In genomic region chr2:233053928-233054774, GRCh38 we compare ENCODE assay signal across 9 cellular contexts. TPM values are rescaled to one million over a fixed set of nuclear protein-coding genes. Genes with fewer than 3 reads are reported as not detected.
DNase-seq lines count a peak whose midpoint lies in the region; ATAC-seq, FAIRE-seq and TF ChIP-seq lines count a peak whose summit lies in the region.
"Had no signal": no experiment of that assay in that cellular context is flagged by ENCODE, and none has a peak within 500 bp of the region (broad histone marks: within the 10 kb centered on the region; RNA-seq: fewer than 3 reads in every experiment).

No MANE protein-coding gene starts in this region.

- no peaks in the 10 kb centered on the region for H3K79me2 ChIP-seq in endothelial cell of umbilical vein (ENCODE audit: control insufficient read depth, insufficient read depth, low read length)

- peaks cover 4% of the 10 kb centered on the region for H3K4me1 ChIP-seq in endothelial cell of umbilical vein (ENCODE audit: control insufficient read depth, extremely low read depth, insufficient read depth, low read length)

- no peak overlapping the region for H3K4me3 ChIP-seq in endothelial cell of umbilical vein (replicated peaks in 1 of 3; ENCODE audit: insufficient read depth in 1 of 3, low read depth in 1 of 3, low read length in 3 of 3)

- no peak for DNase-seq in AG09319 (ENCODE audit: extremely low read depth, low read depth)
- DNase-seq in NCI-H526 treated with DMSO at 0.1 percent for 48 hours (lab: John Stamatoyannopoulos, UW), result peak; percentile 47
- peak; percentile 30 to 57 for DNase-seq in activated CD8-positive, alpha-beta memory T cell treated with anti-CD3 and anti-CD28 coated beads for 1 hour (ENCODE audit: extremely low read depth in 1 of 2, low read depth in 1 of 2)
- peak; percentile 34 for DNase-seq in endothelial cell of umbilical vein (ENCODE audit: low read depth, low spot score)
- DNase-seq in natural killer cell treated with Interleukin-12 subunit alpha and Interleukin-12 subunit beta and Interleukin-15 and Interleukin-18, amount 100 ng/mL, for 72 hours (ENCODE audit: low spot score), result peak; percentile 72
- DNase-seq in stimulated activated naive CD8-positive, alpha-beta T cell treated with anti-CD3 and anti-CD28 coated beads, Interleukin-15, amount 100 ng/mL, for 72 hours, result peak; percentile 69 to 72
- no peak for DNase-seq in NCI-H146 treated with DMSO at 0.1 percent for 48 hours (lab: John Stamatoyannopoulos, UW; ENCODE audit: unreplicated experiment)

- H3K9me1 ChIP-seq in endothelial cell of umbilical vein (replicated peaks; ENCODE audit: control insufficient read depth, extremely low read depth, insufficient read depth, low read length), result no peaks in the 10 kb centered on the region

- no peaks in the 10 kb centered on the region for H3K36me3 Mint-ChIP-seq in natural killer cell treated with Interleukin-12 subunit alpha and Interleukin-12 subunit beta and Interleukin-15 and Interleukin-18, amount 100 ng/mL, for 72 hours

- no TSS peak for BruUV-seq in endothelial cell of umbilical vein (replicated peaks; lab: Mats Ljungman, UMichigan)

- H3K4me1 Mint-ChIP-seq in natural killer cell treated with Interleukin-12 subunit alpha and Interleukin-12 subunit beta and Interleukin-15 and Interleukin-18, amount 100 ng/mL, for 72 hours (ENCODE audit: low read depth in 2 of 2), result peaks cover 21 to 32% of the 10 kb centered on the region in 2 donors
- H3K4me1 Mint-ChIP-seq in stimulated activated naive CD8-positive, alpha-beta T cell treated with anti-CD3 and anti-CD28 coated beads, Interleukin-15, amount 100 ng/mL, for 72 hours, result peaks cover 17% of the 10 kb centered on the region

- intact Hi-C loops in endothelial cell of umbilical vein (cut with micrococcal nuclease), result loop anchor here (1.0 to 10.0 kb wide), 4 partner anchors 169 to 449 kb away; partner anchors contain the start of gene ATG16L1

- dilution Hi-C loops in endothelial cell of umbilical vein (cut with MboI; ENCODE audit: extremely low pct_ligation_motif_present, low sequenced_read_pairs), result no loop called here

- peak; percentile 90 for TF ChIP-seq CTCF in AG09319 (IDR thresholded peaks at IDR 0.05; ENCODE audit: low read depth, low read length)
- TF ChIP-seq CTCF in endothelial cell of umbilical vein (IDR thresholded peaks at IDR 0.05; ENCODE audit: extremely low read depth in 1 of 2, insufficient read depth in 1 of 2, low read depth in 1 of 2, low read length in 2 of 2), result peak; percentile 95 to 98

- no peak for TF ChIP-seq POLR2A in endothelial cell of umbilical vein (IDR thresholded peaks at IDR 0.05; ENCODE audit: low read depth, low read length)

- peak overlapping the region; percentile 41 to 60 for H3K27ac Mint-ChIP-seq in natural killer cell treated with Interleukin-12 subunit alpha and Interleukin-12 subunit beta and Interleukin-15 and Interleukin-18, amount 100 ng/mL, for 72 hours
- peak overlapping the region in 1 of 2 donors; percentile 36 for H3K27ac Mint-ChIP-seq in stimulated activated naive CD8-positive, alpha-beta T cell treated with anti-CD3 and anti-CD28 coated beads, Interleukin-15, amount 100 ng/mL, for 72 hours

- H4K20me1 ChIP-seq in endothelial cell of umbilical vein (replicated peaks; ENCODE audit: control insufficient read depth, extremely low read depth, insufficient read depth, low read length), result no peaks in the 10 kb centered on the region

- H3K9me3 ChIP-seq in endothelial cell of umbilical vein (replicated peaks; ENCODE audit: control insufficient read depth, insufficient read depth, low read length), result no peaks in the 10 kb centered on the region

- peak; percentile 53 for ATAC-seq in GM18907 (IDR thresholded peaks at IDR 0.05; ENCODE audit: unreplicated experiment)
- peak; percentile 70 to 76 for ATAC-seq in natural killer cell treated with Interleukin-12 subunit alpha and Interleukin-12 subunit beta and Interleukin-15 and Interleukin-18, amount 100 ng/mL, for 72 hours
- ATAC-seq in stimulated activated naive CD8-positive, alpha-beta T cell treated with anti-CD3 and anti-CD28 coated beads, Interleukin-15, amount 100 ng/mL, for 72 hours, result peak; percentile 85

- no peaks in the 10 kb centered on the region for H3K27me3 ChIP-seq in endothelial cell of umbilical vein (ENCODE audit: control insufficient read depth in 2 of 2, insufficient read depth in 2 of 2, low read length in 2 of 2)

- FAIRE-seq in endothelial cell of umbilical vein (lab: Jason Lieb, UNC), result peak; percentile 85

- no peak overlapping the region for H2AFZ ChIP-seq in endothelial cell of umbilical vein (ENCODE audit: low read depth, low read length)

- H3K4me2 ChIP-seq in endothelial cell of umbilical vein (ENCODE audit: insufficient read depth, low read length), result no peak overlapping the region

- POLR2A ChIA-PET in endothelial cell of umbilical vein (lab: Charles Lee), result no interaction called here

- H3K36me3 ChIP-seq in endothelial cell of umbilical vein (ENCODE audit: control insufficient read depth in 2 of 2, extremely low read depth in 1 of 2, insufficient read depth in 2 of 2, low read length in 2 of 2), result no peaks in the 10 kb centered on the region

- no peak overlapping the region for H3K4me3 Mint-ChIP-seq in natural killer cell treated with Interleukin-12 subunit alpha and Interleukin-12 subunit beta and Interleukin-15 and Interleukin-18, amount 100 ng/mL, for 72 hours
- H3K4me3 Mint-ChIP-seq in stimulated activated naive CD8-positive, alpha-beta T cell treated with anti-CD3 and anti-CD28 coated beads, Interleukin-15, amount 100 ng/mL, for 72 hours, result peak overlapping the region in 1 of 2 donors; percentile 22

- H3K27ac ChIP-seq in endothelial cell of umbilical vein (ENCODE audit: insufficient read depth, low read depth, low read length), result no peak overlapping the region

- CTCF ChIA-PET in endothelial cell of umbilical vein (lab: Charles Lee), result interaction anchor here (0.6 to 2.5 kb wide), 46 partner anchors 10 to 295 kb away, joined by 3 to 18 read pairs (median 4); partner anchors contain the start of gene ATG16L1

- no peaks in the 10 kb centered on the region for H3K9me3 Mint-ChIP-seq in natural killer cell treated with Interleukin-12 subunit alpha and Interleukin-12 subunit beta and Interleukin-15 and Interleukin-18, amount 100 ng/mL, for 72 hours
- H3K9me3 Mint-ChIP-seq in stimulated activated naive CD8-positive, alpha-beta T cell treated with anti-CD3 and anti-CD28 coated beads, Interleukin-15, amount 100 ng/mL, for 72 hours, result no peaks in the 10 kb centered on the region

- no peak overlapping the region for H3K9ac ChIP-seq in endothelial cell of umbilical vein (replicated peaks; ENCODE audit: extremely low read depth, insufficient read depth, low read length)

- no peaks in the 10 kb centered on the region for H3K27me3 Mint-ChIP-seq in natural killer cell treated with Interleukin-12 subunit alpha and Interleukin-12 subunit beta and Interleukin-15 and Interleukin-18, amount 100 ng/mL, for 72 hours
- peaks cover 7% of the 10 kb centered on the region for H3K27me3 Mint-ChIP-seq in stimulated activated naive CD8-positive, alpha-beta T cell treated with anti-CD3 and anti-CD28 coated beads, Interleukin-15, amount 100 ng/mL, for 72 hours

TF ChIP-seq in endothelial cell of umbilical vein, 7 proteins besides CTCF, POLR2A, EP300 and RAD21 (continues in another document):
- TF ChIP-seq POLR2AphosphoS5 (IDR thresholded peaks at IDR 0.05; ENCODE audit: insufficient read depth, low read depth, low read length) (no peak), JUN (IDR thresholded peaks at IDR 0.05; ENCODE audit: borderline replicate concordance, insufficient read depth, insufficient read length, low read depth) (no peak), FOS (IDR thresholded peaks at IDR 0.05; ENCODE audit: borderline replicate concordance, insufficient read depth, low read length) (no peak), GATA2 (IDR thresholded peaks at IDR 0.05; ENCODE audit: insufficient read depth, insufficient read length, low read depth, low read length) (no peak), MAX (IDR thresholded peaks at IDR 0.05; ENCODE audit: insufficient read depth, insufficient read length) (no peak)

RNA-seq across cellular contexts. Expression of gene INPP5D, which starts 6.0 kb away (rescaled TPM):
- 43.3 and 46.6 TPM in 2 replicates for total RNA-seq in endothelial cell of umbilical vein
- polyA plus RNA-seq in endothelial cell of umbilical vein, result 10.6 and 13.9 TPM in 2 replicates
- 11.0 and 12.0 TPM in 2 replicates for polyA plus RNA-seq in endothelial cell of umbilical vein (2011; cell fraction: cytosol; rRNA removed)
- polyA plus RNA-seq in endothelial cell of umbilical vein (2011; cell fraction: nucleus; rRNA removed), result 49.8 and 57.0 TPM in 2 replicates
- 19.0 and 27.4 TPM in 2 replicates for polyA plus RNA-seq in endothelial cell of umbilical vein (2012)
- polyA minus RNA-seq in endothelial cell of umbilical vein, result 59.2 and 63.4 TPM in 2 replicates
- not detected for polyA minus RNA-seq in endothelial cell of umbilical vein (2011; cell fraction: cytosol; rRNA and poly(A)+ RNA removed)
- 45.5 and 56.7 TPM in 2 replicates for polyA minus RNA-seq in endothelial cell of umbilical vein (2011; cell fraction: nucleus; rRNA and poly(A)+ RNA removed)
- total RNA-seq in natural killer cell treated with Interleukin-12 subunit alpha and Interleukin-12 subunit beta and Interleukin-15 and Interleukin-18, amount 100 ng/mL, for 72 hours, result 100 to 1,000 TPM; 136 to 155 TPM

RNA-seq across cellular contexts. Expression of gene NEU2, which starts 21.7 kb away (rescaled TPM):
- not detected in 2 replicates for total RNA-seq in endothelial cell of umbilical vein
- polyA plus RNA-seq in endothelial cell of umbilical vein, result not detected in 2 replicates
- polyA plus RNA-seq in endothelial cell of umbilical vein (2011; cell fraction: cytosol; rRNA removed), result not detected in 2 replicates
- not detected in 2 replicates for polyA plus RNA-seq in endothelial cell of umbilical vein (2011; cell fraction: nucleus; rRNA removed)
- not detected in 2 replicates for polyA plus RNA-seq in endothelial cell of umbilical vein (2012)
- not detected in 2 replicates for polyA minus RNA-seq in endothelial cell of umbilical vein
- polyA minus RNA-seq in endothelial cell of umbilical vein (2011; cell fraction: cytosol; rRNA and poly(A)+ RNA removed), result not detected
- not detected in 2 replicates for polyA minus RNA-seq in endothelial cell of umbilical vein (2011; cell fraction: nucleus; rRNA and poly(A)+ RNA removed)
- not detected for total RNA-seq in natural killer cell treated with Interleukin-12 subunit alpha and Interleukin-12 subunit beta and Interleukin-15 and Interleukin-18, amount 100 ng/mL, for 72 hours
- total RNA-seq: pulmonary artery endothelial cell had no signal

RNA-seq across cellular contexts. Expression of gene NGEF, which starts 41.1 kb away (rescaled TPM):
- 0.18 and 0.22 TPM in 2 replicates for total RNA-seq in endothelial cell of umbilical vein
- 0.13 and 0.41 TPM in 2 replicates for polyA plus RNA-seq in endothelial cell of umbilical vein
- polyA plus RNA-seq in endothelial cell of umbilical vein (2011; cell fraction: cytosol; rRNA removed), result 0.28 and 0.40 TPM in 2 replicates
- 0.32 and 0.59 TPM in 2 replicates for polyA plus RNA-seq in endothelial cell of umbilical vein (2011; cell fraction: nucleus; rRNA removed)
- not detected in 2 replicates for polyA plus RNA-seq in endothelial cell of umbilical vein (2012)
- polyA minus RNA-seq in endothelial cell of umbilical vein, result 0.79 and 1.6 TPM in 2 replicates
- not detected for polyA minus RNA-seq in endothelial cell of umbilical vein (2011; cell fraction: cytosol; rRNA and poly(A)+ RNA removed)
- not detected in 2 replicates for polyA minus RNA-seq in endothelial cell of umbilical vein (2011; cell fraction: nucleus; rRNA and poly(A)+ RNA removed)
- not detected for total RNA-seq in natural killer cell treated with Interleukin-12 subunit alpha and Interleukin-12 subunit beta and Interleukin-15 and Interleukin-18, amount 100 ng/mL, for 72 hours

Comparison
In these comparisons a context has a peak if more than half of its experiments do, and no peak if none do; other contexts are left out.
1. DNase-seq: peak in NCI-H526 treated with DMSO at 0.1 percent for 48 hours (single experiment), activated CD8-positive, alpha-beta memory T cell treated with anti-CD3 and anti-CD28 coated beads for 1 hour (2 of 2), endothelial cell of umbilical vein (single experiment), natural killer cell treated with Interleukin-12 subunit alpha and Interleukin-12 subunit beta and Interleukin-15 and Interleukin-18, amount 100 ng/mL, for 72 hours (single experiment) and stimulated activated naive CD8-positive, alpha-beta T cell treated with anti-CD3 and anti-CD28 coated beads, Interleukin-15, amount 100 ng/mL, for 72 hours (2 of 2); none in AG09319 (single experiment) and NCI-H146 treated with DMSO at 0.1 percent for 48 hours (single experiment).
2. Peak in every context shown above with its lines, with median percentiles within 50 percentile points of each other: ATAC-seq.